ENCODE assay signal across 20 cellular contexts in the genomic region with DNA sequence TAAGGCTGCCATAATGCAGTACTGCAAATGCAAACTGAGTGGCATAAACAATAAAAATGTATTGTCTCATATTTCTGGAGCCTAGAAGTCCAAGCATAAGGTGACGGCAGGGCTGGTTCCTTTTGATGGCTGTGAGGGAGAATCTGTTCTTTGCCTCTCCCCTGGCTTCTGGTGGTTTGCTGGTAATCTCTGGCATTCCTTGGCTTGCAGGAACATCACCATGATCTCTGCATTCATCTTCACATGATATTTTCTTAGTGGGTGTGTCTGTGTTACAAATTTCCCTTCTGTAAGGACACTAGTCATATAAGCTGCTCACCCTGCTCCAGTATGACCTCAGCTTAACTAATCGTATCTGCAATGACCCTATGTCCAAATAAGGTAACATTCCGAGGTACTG.
DNase-seq lines count a peak whose midpoint lies in the region; ATAC-seq, FAIRE-seq and TF ChIP-seq lines count a peak whose summit lies in the region.
"Had no signal": no experiment of that assay in that cellular context is flagged by ENCODE, and none has a peak within 500 bp of the region (broad histone marks: within the 10 kb centered on the region; RNA-seq: fewer than 3 reads in every experiment).

No MANE protein-coding gene starts in this region.

- H3K23me2 ChIP-seq in H1 (ENCODE audit: low read depth, low read length), result no peaks in the 10 kb centered on the region

- H4K91ac ChIP-seq in H1 (replicated peaks; ENCODE audit: insufficient read length, low read length), result no peak overlapping the region

- H3K27me3 ChIP-seq in GM23338 (ENCODE audit: insufficient read depth), result no peaks in the 10 kb centered on the region
- H3K27me3 ChIP-seq in H1 (replicated peaks in 1 of 4; ENCODE audit: control insufficient read depth in 3 of 4, extremely low read depth in 1 of 4, insufficient read depth in 3 of 4, low read length in 3 of 4), result no peaks in the 10 kb centered on the region
- H3K27me3 ChIP-seq in testis, result no peaks in the 10 kb centered on the region
- H3K27me3 ChIP-seq: BLaER1 had no signal

- 91% methylated on average over 3 of the region's 3 CpGs; no CpG with 5 or more reads in 1 of the 2 experiments for WGBS in H1 (ENCODE audit: extremely low coverage in 1 of 2, insufficient coverage in 1 of 2, insufficient read length in 1 of 2, insufficient replicate concordance in 2 of 2, low coverage in 1 of 2, low lambda C conversion rate in 2 of 2, missing lambda C conversion rate in 1 of 2), 2 experiments
- 92 to 95% methylated on average over 3 of the region's 3 CpGs for WGBS in testis, 2 donors

- no peaks in the 10 kb centered on the region for H3K27me3 Mint-ChIP-seq in GM23338 (ENCODE audit: insufficient read depth, low read depth, poor library complexity)
- no peaks in the 10 kb centered on the region for H3K27me3 Mint-ChIP-seq in activated naive CD8-positive, alpha-beta T cell treated with anti-CD3 and anti-CD28 coated beads for 36 hours
- H3K27me3 Mint-ChIP-seq: CD8-positive, alpha-beta memory T cell; IgD-negative memory B cell had no signal

- H4K5ac ChIP-seq in H1 (ENCODE audit: insufficient read length, low read depth, low read length), result no peak overlapping the region

- no peak for TF ChIP-seq POLR2A in H1 (IDR thresholded peaks at IDR 0.05; ENCODE audit: control extremely low read depth in 1 of 2, low read depth in 2 of 2, low read length in 2 of 2)
- TF ChIP-seq POLR2A in testis (IDR thresholded peaks at IDR 0.05), result no peak

- no peak overlapping the region for H2BK5ac ChIP-seq in H1 (ENCODE audit: low read depth, low read length)

- no peaks in the 10 kb centered on the region for H3K79me1 ChIP-seq in H1 (ENCODE audit: low read depth, low read length)

- no peaks in the 10 kb centered on the region for H3F3A ChIP-seq in GM23338 (replicated peaks; ENCODE audit: low read depth)

- TF ChIP-seq EP300 in H1 (IDR thresholded peaks at IDR 0.05; ENCODE audit: borderline replicate concordance in 1 of 2, low read depth in 2 of 2, low read length in 2 of 2), result no peak

- H3K4ac ChIP-seq in H1 (replicated peaks; ENCODE audit: insufficient read length, low read depth, low read length), result no peak overlapping the region

- TF ChIP-seq RAD21 in H1 (IDR thresholded peaks at IDR 0.05 in 1 of 2, conservative IDR thresholded peaks at IDR 0.05 in 1 of 2; ENCODE audit: low read depth in 2 of 2, low read length in 2 of 2), result no peak

- DNase-seq in A172 (ENCODE audit: low spot score), result peak; percentile 38
- DNase-seq in GM23338 (ENCODE audit: low spot score), result no peak
- DNase-seq in HT1080 (ENCODE audit: low read depth), result peak; percentile 15
- DNase-seq in H1 (ENCODE audit: low read depth in 1 of 2, low spot score in 2 of 2), result no peak
- no peak for DNase-seq in HT-29 (ENCODE audit: low spot score)
- DNase-seq in activated naive CD8-positive, alpha-beta T cell treated with anti-CD3 and anti-CD28 coated beads for 36 hours, result no peak
- DNase-seq in testis, result no peak
- DNase-seq: AML-193; Caco-2; CD8-positive, alpha-beta memory T cell; EL; GDM1; GOT3; KG1 had no signal

- H3K79me2 ChIP-seq in GM23338 (replicated peaks; ENCODE audit: insufficient read depth) (no peaks in the 10 kb centered on the region), H1 (ENCODE audit: control insufficient read depth in 1 of 2, insufficient read depth in 2 of 2, low read length in 2 of 2) (no peaks in the 10 kb centered on the region)

- no peak overlapping the region for H2BK12ac ChIP-seq in H1 (ENCODE audit: low read depth, low read length)

- H3K4me2 ChIP-seq in GM23338 (no peak overlapping the region), H1 (ENCODE audit: insufficient read depth in 1 of 2, low read depth in 2 of 2, low read length in 2 of 2) (no peak overlapping the region)
- H3K4me2 ChIP-seq: BLaER1 had no signal

- H3K27ac Mint-ChIP-seq in GM23338, result peak overlapping the region; percentile 21; the same call in 1 of the 2 replicates
- no peak overlapping the region for H3K27ac Mint-ChIP-seq in activated naive CD8-positive, alpha-beta T cell treated with anti-CD3 and anti-CD28 coated beads for 36 hours
- H3K27ac Mint-ChIP-seq: CD8-positive, alpha-beta memory T cell; IgD-negative memory B cell had no signal

- no peak overlapping the region for H3K18ac ChIP-seq in H1 (ENCODE audit: extremely low read depth, low read length)

- H3K4me1 ChIP-seq in GM23338 (ENCODE audit: insufficient read depth) (no peaks in the 10 kb centered on the region), H1 (replicated peaks in 1 of 4; ENCODE audit: control insufficient read depth in 3 of 4, insufficient read depth in 4 of 4, low read length in 3 of 4) (no peaks in the 10 kb centered on the region), testis (no peaks in the 10 kb centered on the region)
- H3K4me1 ChIP-seq: BLaER1, Caco-2 had no signal

- H4K8ac ChIP-seq in H1 (ENCODE audit: extremely low read depth, insufficient read depth, low read length), result no peak overlapping the region

- intact Hi-C loops in testis (cut with DNase I; ENCODE audit: low total_unique reads), result no loop called here

- no peak overlapping the region for H3K56ac ChIP-seq in H1 (replicated peaks; ENCODE audit: insufficient read length, low read depth, low read length)

- H3K9me3 ChIP-seq in H1 (ENCODE audit: insufficient read depth in 2 of 2, low read depth in 1 of 2, low read length in 1 of 2), result no peaks in the 10 kb centered on the region
- no peaks in the 10 kb centered on the region for H3K9me3 ChIP-seq in testis
- H3K9me3 ChIP-seq: BLaER1, Caco-2 had no signal

- POLR2A ChIA-PET in H1 (lab: Charles Lee; ENCODE audit: partially characterized antibody), result no interaction called here

- CTCF ChIA-PET in H1 (lab: Charles Lee; ENCODE audit: partially characterized antibody), result no interaction called here

- H2AFZ ChIP-seq in GM23338 (no peak overlapping the region), H1 (ENCODE audit: low read length) (no peak overlapping the region)

- H3K14ac ChIP-seq in H1 (ENCODE audit: insufficient read length), result no peak overlapping the region

- H3K4me1 Mint-ChIP-seq in GM23338, result no peaks in the 10 kb centered on the region
- no peaks in the 10 kb centered on the region for H3K4me1 Mint-ChIP-seq in activated naive CD8-positive, alpha-beta T cell treated with anti-CD3 and anti-CD28 coated beads for 36 hours
- H3K4me1 Mint-ChIP-seq: CD8-positive, alpha-beta memory T cell; IgD-negative memory B cell had no signal

- no peaks in the 10 kb centered on the region for H3K9me2 ChIP-seq in GM23338 (ENCODE audit: insufficient read depth)

- TF ChIP-seq CTCF in GM23338 (conservative IDR thresholded peaks at IDR 0.05; ENCODE audit: low read depth in 2 of 2), result no peak
- no peak for TF ChIP-seq CTCF in H1 (IDR thresholded peaks at IDR 0.05; ENCODE audit: control extremely low read depth in 1 of 3, insufficient read depth in 1 of 3, low read depth in 1 of 3, low read length in 3 of 3)
- TF ChIP-seq CTCF in testis (IDR thresholded peaks at IDR 0.05), result no peak

- H2BK120ac ChIP-seq in H1 (replicated peaks; ENCODE audit: low read depth, low read length), result no peak overlapping the region

- H3K36me3 Mint-ChIP-seq in GM23338 (ENCODE audit: low read depth), result no peaks in the 10 kb centered on the region
- no peaks in the 10 kb centered on the region for H3K36me3 Mint-ChIP-seq in activated naive CD8-positive, alpha-beta T cell treated with anti-CD3 and anti-CD28 coated beads for 36 hours
- H3K36me3 Mint-ChIP-seq: CD8-positive, alpha-beta memory T cell; IgD-negative memory B cell had no signal

- no peak overlapping the region for H2AK5ac ChIP-seq in H1 (ENCODE audit: low read depth, low read length)

- H2BK20ac ChIP-seq in H1 (ENCODE audit: low read length), result no peak overlapping the region

- no peak for ATAC-seq in GM23338
- ATAC-seq in HG03196 (IDR thresholded peaks at IDR 0.05; ENCODE audit: unreplicated experiment), result no peak

- no peak for FAIRE-seq in H1 (lab: Jason Lieb, UNC)
- FAIRE-seq: GM12892 had no signal

- no peak overlapping the region for H2BK15ac ChIP-seq in H1 (ENCODE audit: low read length)

- no peak overlapping the region for H3K23ac ChIP-seq in H1 (ENCODE audit: insufficient read length)

- no peak overlapping the region for H3K4me3 ChIP-seq in GM23338
- no peak overlapping the region for H3K4me3 ChIP-seq in H1 (ENCODE audit: extremely low read depth in 1 of 4, insufficient read depth in 2 of 4, low read depth in 3 of 4, low read length in 4 of 4)
- no peak overlapping the region for H3K4me3 ChIP-seq in testis
- H3K4me3 ChIP-seq: BLaER1 had no signal

- no peaks in the 10 kb centered on the region; the same call in 2 of the 3 replicates for H3K9me3 Mint-ChIP-seq in GM23338
- H3K9me3 Mint-ChIP-seq in activated naive CD8-positive, alpha-beta T cell treated with anti-CD3 and anti-CD28 coated beads for 36 hours, result no peaks in the 10 kb centered on the region
- H3K9me3 Mint-ChIP-seq: CD8-positive, alpha-beta memory T cell; IgD-negative memory B cell had no signal

- no peak overlapping the region for H3K4me3 Mint-ChIP-seq in GM23338
- H3K4me3 Mint-ChIP-seq in activated naive CD8-positive, alpha-beta T cell treated with anti-CD3 and anti-CD28 coated beads for 36 hours, result no peak overlapping the region
- H3K4me3 Mint-ChIP-seq: CD8-positive, alpha-beta memory T cell; IgD-negative memory B cell had no signal

- H3K36me3 ChIP-seq in GM23338 (ENCODE audit: insufficient read depth) (no peaks in the 10 kb centered on the region), H1 (ENCODE audit: control insufficient read depth in 2 of 4, insufficient read depth in 4 of 4, low read length in 3 of 4) (no peaks in the 10 kb centered on the region), testis (ENCODE audit: low read depth, missing control alignments) (no peaks in the 10 kb centered on the region)
- H3K36me3 ChIP-seq: BLaER1 had no signal

- no peaks in the 10 kb centered on the region for H4K20me1 ChIP-seq in GM23338 (replicated peaks; ENCODE audit: insufficient read depth)
- no peaks in the 10 kb centered on the region for H4K20me1 ChIP-seq in H1 (replicated peaks in 1 of 2; ENCODE audit: control insufficient read depth in 1 of 2, insufficient read depth in 2 of 2, low read length in 2 of 2)
- H4K20me1 ChIP-seq: BLaER1 had no signal

- H3K27ac ChIP-seq in GM23338 (ENCODE audit: low read depth) (no peak overlapping the region), H1 (ENCODE audit: low read depth, low read length) (no peak overlapping the region), testis (no peak overlapping the region)
- H3K27ac ChIP-seq: 22Rv1, BLaER1, HL-60 had no signal

- no peak overlapping the region for H3K9ac ChIP-seq in H1 (replicated peaks in 1 of 4; ENCODE audit: extremely low read depth in 1 of 4, low read depth in 3 of 4, low read length in 3 of 4)
- H3K9ac ChIP-seq: BLaER1 had no signal

TF ChIP-seq in H1, 55 proteins besides CTCF, POLR2A, EP300 and RAD21:
- TF ChIP-seq SRF (IDR thresholded peaks at IDR 0.05; ENCODE audit: low read depth, low read length) (peak; percentile 28; the same call in 1 of the 2 replicates), HDAC2 (IDR thresholded peaks at IDR 0.05; ENCODE audit: borderline replicate concordance in 1 of 2, low read depth in 2 of 2, low read length in 2 of 2) (no peak)

Comparison
In these comparisons a context has a peak if more than half of its experiments do, and no peak if none do; other contexts are left out.
1. DNase-seq: peak in A172 (single experiment) and HT1080 (single experiment); none in GM23338 (single experiment), H1 (0 of 2), HT-29 (single experiment), activated naive CD8-positive, alpha-beta T cell treated with anti-CD3 and anti-CD28 coated beads for 36 hours (single experiment) and testis (single experiment).